9 cellular contexts compared by ENCODE assay signal in genomic region chr16:29007865-29008593, GRCh38. TPM values are rescaled to one million over a fixed set of nuclear protein-coding genes. Genes with fewer than 3 reads are reported as not detected.
DNase-seq lines count a peak whose midpoint lies in the region; ATAC-seq lines count a peak whose summit lies in the region.
"Had no signal": no experiment of that assay in that cellular context is flagged by ENCODE, and none has a peak within 500 bp of the region (broad histone marks: within the 10 kb centered on the region; RNA-seq: fewer than 3 reads in every experiment).

No MANE protein-coding gene starts in this region.

- no peaks in the 10 kb centered on the region for H3K36me3 Mint-ChIP-seq in stimulated activated effector memory CD8-positive, alpha-beta T cell treated with anti-CD3 and anti-CD28 coated beads, Interleukin-12 subunit alpha, Interleukin-12 subunit beta, amount 100 ng/mL, for 72 hours

- H3K9me3 Mint-ChIP-seq in stimulated activated effector memory CD8-positive, alpha-beta T cell treated with anti-CD3 and anti-CD28 coated beads, Interleukin-12 subunit alpha, Interleukin-12 subunit beta, amount 100 ng/mL, for 72 hours = no peaks in the 10 kb centered on the region

- peak overlapping the region; percentile 57 for H3K4me3 Mint-ChIP-seq in stimulated activated effector memory CD8-positive, alpha-beta T cell treated with anti-CD3 and anti-CD28 coated beads, Interleukin-12 subunit alpha, Interleukin-12 subunit beta, amount 100 ng/mL, for 72 hours

- DNase-seq in Kasumi-1 (lab: John Stamatoyannopoulos, UW) (peak; percentile 54 to 69), NCI-H345 (lab: John Stamatoyannopoulos, UW) (no peak), GOT3 (lab: John Stamatoyannopoulos, UW) (no peak), occipital lobe (lab: John Stamatoyannopoulos, UW) (no peak)
- peak; percentile 65 for DNase-seq in activated CD4-positive, alpha-beta T cell treated with anti-CD3 and anti-CD28 coated beads, Interleukin-2, amount 50 U/mL, for 1 hour
- DNase-seq in effector CD4-positive, alpha-beta T cell = peak; percentile 59
- peak in 1 of 2 donors; percentile 81 for DNase-seq in stimulated activated effector memory CD8-positive, alpha-beta T cell treated with anti-CD3 and anti-CD28 coated beads, Interleukin-12 subunit alpha, Interleukin-12 subunit beta, amount 100 ng/mL, for 72 hours (ENCODE audit: low spot score in 2 of 2)
- DNase-seq: kidney had no signal

- ATAC-seq in stimulated activated effector memory CD8-positive, alpha-beta T cell treated with anti-CD3 and anti-CD28 coated beads, Interleukin-12 subunit alpha, Interleukin-12 subunit beta, amount 100 ng/mL, for 72 hours = peak; percentile 98
- no peak for ATAC-seq in HG03571 (IDR thresholded peaks at IDR 0.05; ENCODE audit: unreplicated experiment)

- H3K27ac Mint-ChIP-seq in stimulated activated effector memory CD8-positive, alpha-beta T cell treated with anti-CD3 and anti-CD28 coated beads, Interleukin-12 subunit alpha, Interleukin-12 subunit beta, amount 100 ng/mL, for 72 hours = peak overlapping the region; percentile 91

- H3K4me1 Mint-ChIP-seq in stimulated activated effector memory CD8-positive, alpha-beta T cell treated with anti-CD3 and anti-CD28 coated beads, Interleukin-12 subunit alpha, Interleukin-12 subunit beta, amount 100 ng/mL, for 72 hours = peaks cover 42% of the 10 kb centered on the region

RNA-seq across cellular contexts. Expression of gene LAT, which starts 23.2 kb away (rescaled TPM):
- total RNA-seq in occipital lobe = 0.62 TPM

RNA-seq across cellular contexts. Expression of gene SPNS1, which starts 33.5 kb away (rescaled TPM):
- 17.8 TPM for total RNA-seq in occipital lobe

RNA-seq across cellular contexts. Expression of gene NFATC2IP, which starts 57.3 kb away (rescaled TPM):
- total RNA-seq in occipital lobe = 19.8 TPM

Comparison
In these comparisons a context has a peak if more than half of its experiments do, and no peak if none do; other contexts are left out.
1. DNase-seq: peak in Kasumi-1 (2 of 2), activated CD4-positive, alpha-beta T cell treated with anti-CD3 and anti-CD28 coated beads, Interleukin-2, amount 50 U/mL, for 1 hour (single experiment) and effector CD4-positive, alpha-beta T cell (single experiment); none in NCI-H345 (single experiment), GOT3 (single experiment) and occipital lobe (single experiment).